In the genomic region with DNA sequence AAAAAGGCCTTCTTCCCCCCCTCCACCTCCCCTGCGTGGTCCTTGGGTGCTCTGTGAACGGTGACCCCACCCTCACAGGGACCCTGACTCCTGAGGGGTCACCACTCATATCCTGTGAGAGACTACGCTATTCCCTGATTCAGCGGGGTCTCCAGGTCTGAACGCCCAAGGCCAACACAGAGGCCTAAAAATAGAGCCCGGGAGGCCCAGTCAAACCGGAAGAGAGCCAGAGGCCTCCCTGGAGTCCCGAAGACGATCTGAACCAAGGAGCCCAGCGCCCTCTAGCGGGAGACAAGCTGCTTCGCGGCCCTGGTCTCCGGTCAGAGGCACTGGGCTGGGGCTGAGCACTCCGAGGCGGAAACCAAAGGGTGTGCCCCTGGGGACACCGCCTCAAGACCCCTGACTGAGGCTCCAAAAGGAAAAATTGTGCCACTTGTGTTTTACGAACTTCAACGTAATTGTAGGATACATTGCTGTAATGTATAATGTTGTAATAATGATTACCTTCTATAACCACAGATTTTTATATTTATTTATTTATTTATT, we compare ENCODE assay signal across 8 cellular contexts. TPM values are rescaled to one million over a fixed set of nuclear protein-coding genes. Genes with fewer than 3 reads are reported as not detected.
A peak's percentile ranks its signal among the peaks of the same experiment; 100 is the strongest.
DNase-seq lines count a peak whose midpoint lies in the region; ATAC-seq and TF ChIP-seq lines count a peak whose summit lies in the region.

No MANE protein-coding gene starts in this region.

- H3K9me3 Mint-ChIP-seq in CD8-positive, alpha-beta T cell: no peaks in the 10 kb centered on the region

- TF ChIP-seq CTCF in CD8-positive, alpha-beta T cell (IDR thresholded peaks at IDR 0.05): peak; percentile 94
- peak; percentile 65 for TF ChIP-seq CTCF in HL-60 (IDR thresholded peaks at IDR 0.05; ENCODE audit: insufficient read depth, low read length)

- peak; percentile 99 for ATAC-seq in CD8-positive, alpha-beta T cell
- ATAC-seq in GM19468 (IDR thresholded peaks at IDR 0.05; ENCODE audit: extremely low read depth, unreplicated experiment): peak; percentile 85

- H3K36me3 Mint-ChIP-seq in CD8-positive, alpha-beta T cell: no peaks in the 10 kb centered on the region

- no peaks in the 10 kb centered on the region for H3K9me3 ChIP-seq in CD8-positive, alpha-beta T cell (ENCODE audit: low read length)

- H3K4me3 ChIP-seq in CD8-positive, alpha-beta T cell (ENCODE audit: low read depth, low read length): peak overlapping the region; percentile 3
- H3K4me3 ChIP-seq in HL-60 (replicated peaks; ENCODE audit: insufficient read depth, low read length): no peak overlapping the region

- peaks cover 20% of the 10 kb centered on the region for H3K4me1 Mint-ChIP-seq in CD8-positive, alpha-beta T cell (ENCODE audit: low read depth)

- H3K4me1 ChIP-seq in CD8-positive, alpha-beta T cell (ENCODE audit: insufficient read depth, low read length): peaks cover 10% of the 10 kb centered on the region

- DNase-seq in CD8-positive, alpha-beta T cell: peak; percentile 86 to 98 (median 93)
- DNase-seq in HL-60 (ENCODE audit: low read depth in 1 of 2, low spot score in 1 of 2): peak; percentile 84 to 95
- DNase-seq in NCI-H748 treated with DMSO at 0.1 percent for 48 hours (lab: John Stamatoyannopoulos, UW): peak; percentile 57
- peak; percentile 96 for DNase-seq in activated CD4-positive, alpha-beta T cell treated with anti-CD3 and anti-CD28 coated beads, Interleukin-2, amount 50 U/mL, for 24 hours (ENCODE audit: low read depth in 1 of 2, low spot score in 1 of 2)
- DNase-seq in dermis microvascular lymphatic vessel endothelial cell (ENCODE audit: low read depth in 2 of 2): peak; percentile 85 to 95
- peak; percentile 95 for DNase-seq in lung microvascular endothelial cell (ENCODE audit: low read depth in 2 of 2)
- peak; percentile 87 to 92 (median 88) for DNase-seq in stimulated activated CD4-positive, alpha-beta T cell treated with anti-CD3 and anti-CD28 coated beads, TNF-alpha, amount 100 ng/mL, for 1 hour (ENCODE audit: low read depth in 3 of 3, low spot score in 1 of 3)

- H3K36me3 ChIP-seq in CD8-positive, alpha-beta T cell (ENCODE audit: insufficient read depth, low read length): no peaks in the 10 kb centered on the region

- no peaks in the 10 kb centered on the region for H3K27me3 Mint-ChIP-seq in CD8-positive, alpha-beta T cell (ENCODE audit: low read depth)

- CTCF ChIA-PET in CD8-positive, alpha-beta T cell (lab: Charles Lee): interaction anchor here (0.6 to 10.8 kb wide), 32 partner anchors 8 to 398 kb away, joined by 3 to 218 read pairs (median 4); a partner anchor contains a TSS

- peak overlapping the region; percentile 58 for H3K4me3 Mint-ChIP-seq in CD8-positive, alpha-beta T cell

- intact Hi-C loops in CD8-positive, alpha-beta T cell (cut with DNase I, micrococcal nuclease): loop anchor here (1.0 to 5.0 kb wide), 7 partner anchors 89 to 202 kb away; a partner anchor contains a TSS

- H3K27me3 ChIP-seq in CD8-positive, alpha-beta T cell (ENCODE audit: insufficient read depth, low read length): no peaks in the 10 kb centered on the region
- no peaks in the 10 kb centered on the region for H3K27me3 ChIP-seq in HL-60 (ENCODE audit: insufficient read depth, poor library complexity, severe bottlenecking)

- H3K27ac Mint-ChIP-seq in CD8-positive, alpha-beta T cell: peak overlapping the region; percentile 69

- H3K27ac ChIP-seq in CD8-positive, alpha-beta T cell (ENCODE audit: low read depth, low read length): peak overlapping the region; percentile 46
- H3K27ac ChIP-seq in HL-60 (replicated peaks): peak overlapping the region; percentile 72

- POLR2A ChIA-PET in CD8-positive, alpha-beta T cell (lab: Charles Lee): interaction anchor here (0.6 to 1.4 kb wide), 5 partner anchors 89 to 194 kb away, joined by 3 to 8 read pairs (median 4); a partner anchor contains a TSS

RNA-seq across cellular contexts. Expression of a gene that starts 42.4 kb away (rescaled TPM):
- total RNA-seq in CD8-positive, alpha-beta T cell: 1 to 10 TPM in 1 of 2 experiments, under 1 TPM in 1; 1.00 to 1.7 TPM
- total RNA-seq in dermis microvascular lymphatic vessel endothelial cell: 42.7 and 74.5 TPM in 2 replicates
- 36.4 and 104 TPM in 2 replicates for total RNA-seq in lung microvascular endothelial cell

Comparison
In these comparisons a context has a peak if more than half of its experiments do, and no peak if none do; other contexts are left out.
1. RNA of a gene that starts 42.4 kb away (total RNA-seq): 36.4 to 104 TPM in lung microvascular endothelial cell and 42.7 to 74.5 TPM in dermis microvascular lymphatic vessel endothelial cell; 1.00 to 1.7 TPM in CD8-positive, alpha-beta T cell; every median in the first group is over 10 times any median in the second.
2. Peak in every context shown above with its lines, with median percentiles within 50 percentile points of each other: DNase-seq.